In genomic region chr19:45485301-45486077, GRCh38 we compare ENCODE assay signal across 1 cellular context.
TF ChIP-seq lines count a peak whose summit lies in the region.

No MANE protein-coding gene starts in this region.

TF ChIP-seq in HepG2, 621 proteins besides CTCF, POLR2A, EP300 and RAD21 (continues in another document):
- no peak for TF ChIP-seq ZNF121 (CRISPR knock-in tag; IDR thresholded peaks at IDR 0.05)
- no peak for TF ChIP-seq IRX3 (CRISPR knock-in tag; IDR thresholded peaks at IDR 0.05; ENCODE audit: borderline replicate concordance, low read depth)
- TF ChIP-seq ZNF3 (CRISPR knock-in tag; IDR thresholded peaks at IDR 0.05): no peak
- no peak for TF ChIP-seq FOSL1 (CRISPR knock-in tag; IDR thresholded peaks at IDR 0.05; ENCODE audit: borderline replicate concordance)
- TF ChIP-seq KAT8 (CRISPR knock-in tag; IDR thresholded peaks at IDR 0.05): peak; percentile 52; the same call in 1 of the 2 replicates
- TF ChIP-seq KDM2A (CRISPR knock-in tag; IDR thresholded peaks at IDR 0.05; ENCODE audit: borderline replicate concordance, low read depth): peak; percentile 75; the same call in 1 of the 2 replicates
- TF ChIP-seq ZBTB14 (CRISPR knock-in tag; IDR thresholded peaks at IDR 0.05): no peak
- peak; percentile 65 for TF ChIP-seq TBL1XR1 (IDR thresholded peaks at IDR 0.05; ENCODE audit: borderline replicate concordance, low read length, partially characterized antibody)
- TF ChIP-seq KAT7 (CRISPR knock-in tag; IDR thresholded peaks at IDR 0.05; ENCODE audit: borderline replicate concordance): no peak
- TF ChIP-seq RFXANK (CRISPR knock-in tag; IDR thresholded peaks at IDR 0.05): no peak
- TF ChIP-seq NFYB (CRISPR knock-in tag; IDR thresholded peaks at IDR 0.05): no peak
- peak; percentile 15; the same call in 1 of the 2 replicates for TF ChIP-seq SP4 (CRISPR knock-in tag; IDR thresholded peaks at IDR 0.05)
- peak; percentile 70; the same call in 1 of the 2 replicates for TF ChIP-seq ZFP91 (CRISPR knock-in tag; IDR thresholded peaks at IDR 0.05; ENCODE audit: borderline replicate concordance)
- peak; percentile 79 to 89 for TF ChIP-seq MAFK (conservative IDR thresholded peaks at IDR 0.05 in 1 of 2, IDR thresholded peaks at IDR 0.05 in 1 of 2; ENCODE audit: low read length in 2 of 2)
- TF ChIP-seq ZMAT5 (CRISPR knock-in tag; IDR thresholded peaks at IDR 0.05; ENCODE audit: borderline replicate concordance, low read depth): no peak
- peak; percentile 92 for TF ChIP-seq CREM (IDR thresholded peaks at IDR 0.05)
- no peak for TF ChIP-seq CREM (CRISPR knock-in tag; IDR thresholded peaks at IDR 0.05)
- no peak for TF ChIP-seq ISX (CRISPR knock-in tag; conservative IDR thresholded peaks at IDR 0.05)
- no peak for TF ChIP-seq TOE1 (CRISPR knock-in tag; IDR thresholded peaks at IDR 0.05)
- TF ChIP-seq ZNF558 (CRISPR knock-in tag; IDR thresholded peaks at IDR 0.05; ENCODE audit: borderline replicate concordance): no peak
- TF ChIP-seq ZNF569 (CRISPR knock-in tag; IDR thresholded peaks at IDR 0.05; ENCODE audit: borderline replicate concordance): no peak
- peak; percentile 84 for TF ChIP-seq RBAK (CRISPR knock-in tag; IDR thresholded peaks at IDR 0.05)
- TF ChIP-seq ZFP41 (CRISPR knock-in tag; IDR thresholded peaks at IDR 0.05; ENCODE audit: borderline replicate concordance): 0 out of 2 replicates have a peak, but pooled peaks have one; percentile 32
- TF ChIP-seq HNRNPLL (IDR thresholded peaks at IDR 0.05; ENCODE audit: low read depth, low read length, poor library complexity, severe bottlenecking): peak; percentile 48
- no peak for TF ChIP-seq KMT2A (CRISPR knock-in tag; IDR thresholded peaks at IDR 0.05)
- TF ChIP-seq MXI1 (IDR thresholded peaks at IDR 0.05; ENCODE audit: borderline replicate concordance, low read depth, low read length): peak; percentile 57; the same call in 1 of the 3 replicates
- TF ChIP-seq GABPB1 (CRISPR knock-in tag; IDR thresholded peaks at IDR 0.05): peak; percentile 94
- TF ChIP-seq RELA (CRISPR knock-in tag; IDR thresholded peaks at IDR 0.05): no peak
- 0 out of 2 replicates have a peak, but pooled peaks have one; percentile 5 for TF ChIP-seq ZFP82 (CRISPR knock-in tag; IDR thresholded peaks at IDR 0.05; ENCODE audit: borderline replicate concordance)
- no peak for TF ChIP-seq ZNF83 (CRISPR knock-in tag; IDR thresholded peaks at IDR 0.05; ENCODE audit: borderline replicate concordance)
- TF ChIP-seq CEBPB (IDR thresholded peaks at IDR 0.05; ENCODE audit: borderline replicate concordance, low read depth, low read length): no peak
- TF ChIP-seq ZNF205 (CRISPR knock-in tag; IDR thresholded peaks at IDR 0.05): peak; percentile 40; the same call in 1 of the 2 replicates
- 0 out of 2 replicates have a peak, but pooled peaks have one; percentile 33 for TF ChIP-seq KLF11 (CRISPR knock-in tag; IDR thresholded peaks at IDR 0.05)
- TF ChIP-seq ASH2L (IDR thresholded peaks at IDR 0.05; ENCODE audit: insufficient read length, low read depth, low read length): peak; percentile 25
- no peak for TF ChIP-seq CCAR2 (optimal IDR thresholded peaks at IDR 0.05; ENCODE audit: low read depth, low read length)
- no peak for TF ChIP-seq FIP1L1 (IDR thresholded peaks at IDR 0.05; ENCODE audit: borderline replicate concordance, insufficient read depth, low read depth, low read length)
- TF ChIP-seq ZNF337 (CRISPR knock-in tag; IDR thresholded peaks at IDR 0.05; ENCODE audit: borderline replicate concordance, low read depth): no peak
- TF ChIP-seq CREB1 (IDR thresholded peaks at IDR 0.05): no peak
- peak; percentile 59; the same call in 1 of the 2 replicates for TF ChIP-seq CREB1 (CRISPR knock-in tag; IDR thresholded peaks at IDR 0.05)
- TF ChIP-seq RXRB (CRISPR knock-in tag; IDR thresholded peaks at IDR 0.05; ENCODE audit: borderline replicate concordance): peak; percentile 9; the same call in 1 of the 2 replicates
- TF ChIP-seq, protein P1, sequence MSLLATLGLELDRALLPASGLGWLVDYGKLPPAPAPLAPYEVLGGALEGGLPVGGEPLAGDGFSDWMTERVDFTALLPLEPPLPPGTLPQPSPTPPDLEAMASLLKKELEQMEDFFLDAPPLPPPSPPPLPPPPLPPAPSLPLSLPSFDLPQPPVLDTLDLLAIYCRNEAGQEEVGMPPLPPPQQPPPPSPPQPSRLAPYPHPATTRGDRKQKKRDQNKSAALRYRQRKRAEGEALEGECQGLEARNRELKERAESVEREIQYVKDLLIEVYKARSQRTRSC (CRISPR knock-in tag; IDR thresholded peaks at IDR 0.05; ENCODE audit: low read depth): no peak
- TF ChIP-seq ZSCAN9 (CRISPR knock-in tag; IDR thresholded peaks at IDR 0.05; ENCODE audit: borderline replicate concordance): 0 out of 2 replicates have a peak, but pooled peaks have one; percentile 27
- TF ChIP-seq PHB2 (IDR thresholded peaks at IDR 0.05; ENCODE audit: partially characterized antibody): no peak
- TF ChIP-seq, protein P2, sequence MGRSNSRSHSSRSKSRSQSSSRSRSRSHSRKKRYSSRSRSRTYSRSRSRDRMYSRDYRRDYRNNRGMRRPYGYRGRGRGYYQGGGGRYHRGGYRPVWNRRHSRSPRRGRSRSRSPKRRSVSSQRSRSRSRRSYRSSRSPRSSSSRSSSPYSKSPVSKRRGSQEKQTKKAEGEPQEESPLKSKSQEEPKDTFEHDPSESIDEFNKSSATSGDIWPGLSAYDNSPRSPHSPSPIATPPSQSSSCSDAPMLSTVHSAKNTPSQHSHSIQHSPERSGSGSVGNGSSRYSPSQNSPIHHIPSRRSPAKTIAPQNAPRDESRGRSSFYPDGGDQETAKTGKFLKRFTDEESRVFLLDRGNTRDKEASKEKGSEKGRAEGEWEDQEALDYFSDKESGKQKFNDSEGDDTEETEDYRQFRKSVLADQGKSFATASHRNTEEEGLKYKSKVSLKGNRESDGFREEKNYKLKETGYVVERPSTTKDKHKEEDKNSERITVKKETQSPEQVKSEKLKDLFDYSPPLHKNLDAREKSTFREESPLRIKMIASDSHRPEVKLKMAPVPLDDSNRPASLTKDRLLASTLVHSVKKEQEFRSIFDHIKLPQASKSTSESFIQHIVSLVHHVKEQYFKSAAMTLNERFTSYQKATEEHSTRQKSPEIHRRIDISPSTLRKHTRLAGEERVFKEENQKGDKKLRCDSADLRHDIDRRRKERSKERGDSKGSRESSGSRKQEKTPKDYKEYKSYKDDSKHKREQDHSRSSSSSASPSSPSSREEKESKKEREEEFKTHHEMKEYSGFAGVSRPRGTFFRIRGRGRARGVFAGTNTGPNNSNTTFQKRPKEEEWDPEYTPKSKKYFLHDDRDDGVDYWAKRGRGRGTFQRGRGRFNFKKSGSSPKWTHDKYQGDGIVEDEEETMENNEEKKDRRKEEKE (IDR thresholded peaks at IDR 0.05): no peak
- peak; percentile 54 for TF ChIP-seq ZNF770 (CRISPR knock-in tag; IDR thresholded peaks at IDR 0.05)
- peak; percentile 26; the same call in 1 of the 2 replicates for TF ChIP-seq SPEN (CRISPR knock-in tag; IDR thresholded peaks at IDR 0.05; ENCODE audit: low read depth)
- TF ChIP-seq, protein P3, sequence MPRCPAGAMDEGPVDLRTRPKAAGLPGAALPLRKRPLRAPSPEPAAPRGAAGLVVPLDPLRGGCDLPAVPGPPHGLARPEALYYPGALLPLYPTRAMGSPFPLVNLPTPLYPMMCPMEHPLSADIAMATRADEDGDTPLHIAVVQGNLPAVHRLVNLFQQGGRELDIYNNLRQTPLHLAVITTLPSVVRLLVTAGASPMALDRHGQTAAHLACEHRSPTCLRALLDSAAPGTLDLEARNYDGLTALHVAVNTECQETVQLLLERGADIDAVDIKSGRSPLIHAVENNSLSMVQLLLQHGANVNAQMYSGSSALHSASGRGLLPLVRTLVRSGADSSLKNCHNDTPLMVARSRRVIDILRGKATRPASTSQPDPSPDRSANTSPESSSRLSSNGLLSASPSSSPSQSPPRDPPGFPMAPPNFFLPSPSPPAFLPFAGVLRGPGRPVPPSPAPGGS (CRISPR knock-in tag; IDR thresholded peaks at IDR 0.05): 0 out of 2 replicates have a peak, but pooled peaks have one; percentile 13
- no peak for TF ChIP-seq ZSCAN21 (CRISPR knock-in tag; IDR thresholded peaks at IDR 0.05; ENCODE audit: borderline replicate concordance)
- TF ChIP-seq NFE2L2 (IDR thresholded peaks at IDR 0.05; ENCODE audit: low read length): no peak
- TF ChIP-seq STAG1 (CRISPR knock-in tag; IDR thresholded peaks at IDR 0.05): peak; percentile 55
- TF ChIP-seq, protein P4, sequence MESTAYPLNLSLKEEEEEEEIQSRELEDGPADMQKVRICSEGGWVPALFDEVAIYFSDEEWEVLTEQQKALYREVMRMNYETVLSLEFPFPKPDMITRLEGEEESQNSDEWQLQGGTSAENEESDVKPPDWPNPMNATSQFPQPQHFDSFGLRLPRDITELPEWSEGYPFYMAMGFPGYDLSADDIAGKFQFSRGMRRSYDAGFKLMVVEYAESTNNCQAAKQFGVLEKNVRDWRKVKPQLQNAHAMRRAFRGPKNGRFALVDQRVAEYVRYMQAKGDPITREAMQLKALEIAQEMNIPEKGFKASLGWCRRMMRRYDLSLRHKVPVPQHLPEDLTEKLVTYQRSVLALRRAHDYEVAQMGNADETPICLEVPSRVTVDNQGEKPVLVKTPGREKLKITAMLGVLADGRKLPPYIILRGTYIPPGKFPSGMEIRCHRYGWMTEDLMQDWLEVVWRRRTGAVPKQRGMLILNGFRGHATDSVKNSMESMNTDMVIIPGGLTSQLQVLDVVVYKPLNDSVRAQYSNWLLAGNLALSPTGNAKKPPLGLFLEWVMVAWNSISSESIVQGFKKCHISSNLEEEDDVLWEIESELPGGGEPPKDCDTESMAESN (CRISPR knock-in tag; conservative IDR thresholded peaks at IDR 0.05): no peak
- TF ChIP-seq PCBP2 (optimal IDR thresholded peaks at IDR 0.05; ENCODE audit: low read depth, low read length, poor library complexity, severe bottlenecking): no peak
- TF ChIP-seq GFI1 (CRISPR knock-in tag; IDR thresholded peaks at IDR 0.05; ENCODE audit: borderline replicate concordance): no peak
- no peak for TF ChIP-seq RARG (CRISPR knock-in tag; IDR thresholded peaks at IDR 0.05; ENCODE audit: low read depth)
- TF ChIP-seq FOXP1 (IDR thresholded peaks at IDR 0.05): no peak
- no peak for TF ChIP-seq FOXP1 (CRISPR knock-in tag; IDR thresholded peaks at IDR 0.05)
- TF ChIP-seq ZNF510 (CRISPR knock-in tag; IDR thresholded peaks at IDR 0.05; ENCODE audit: low read depth): no peak
- TF ChIP-seq, protein P5, sequence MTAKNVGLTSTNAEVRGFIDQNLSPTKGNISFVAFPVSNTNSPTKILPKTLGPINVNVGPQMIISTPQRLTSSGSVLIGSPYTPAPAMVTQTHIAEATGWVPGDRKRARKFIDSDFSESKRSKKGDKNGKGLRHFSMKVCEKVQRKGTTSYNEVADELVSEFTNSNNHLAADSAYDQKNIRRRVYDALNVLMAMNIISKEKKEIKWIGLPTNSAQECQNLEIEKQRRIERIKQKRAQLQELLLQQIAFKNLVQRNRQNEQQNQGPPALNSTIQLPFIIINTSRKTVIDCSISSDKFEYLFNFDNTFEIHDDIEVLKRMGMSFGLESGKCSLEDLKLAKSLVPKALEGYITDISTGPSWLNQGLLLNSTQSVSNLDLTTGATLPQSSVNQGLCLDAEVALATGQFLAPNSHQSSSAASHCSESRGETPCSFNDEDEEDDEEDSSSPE (CRISPR knock-in tag; IDR thresholded peaks at IDR 0.05): 0 out of 2 replicates have a peak, but pooled peaks have one; percentile 15
- TF ChIP-seq KLF12 (CRISPR knock-in tag; IDR thresholded peaks at IDR 0.05; ENCODE audit: borderline replicate concordance): no peak
- TF ChIP-seq JDP2 (CRISPR knock-in tag; IDR thresholded peaks at IDR 0.05; ENCODE audit: borderline replicate concordance): no peak
- TF ChIP-seq ZNF841 (CRISPR knock-in tag; IDR thresholded peaks at IDR 0.05; ENCODE audit: borderline replicate concordance): no peak
- peak; percentile 49; the same call in 1 of the 2 replicates for TF ChIP-seq SAP130 (CRISPR knock-in tag; IDR thresholded peaks at IDR 0.05; ENCODE audit: low read depth)
- peak; percentile 85 for TF ChIP-seq ZNF619 (CRISPR knock-in tag; IDR thresholded peaks at IDR 0.05)
